In the genomic region with DNA sequence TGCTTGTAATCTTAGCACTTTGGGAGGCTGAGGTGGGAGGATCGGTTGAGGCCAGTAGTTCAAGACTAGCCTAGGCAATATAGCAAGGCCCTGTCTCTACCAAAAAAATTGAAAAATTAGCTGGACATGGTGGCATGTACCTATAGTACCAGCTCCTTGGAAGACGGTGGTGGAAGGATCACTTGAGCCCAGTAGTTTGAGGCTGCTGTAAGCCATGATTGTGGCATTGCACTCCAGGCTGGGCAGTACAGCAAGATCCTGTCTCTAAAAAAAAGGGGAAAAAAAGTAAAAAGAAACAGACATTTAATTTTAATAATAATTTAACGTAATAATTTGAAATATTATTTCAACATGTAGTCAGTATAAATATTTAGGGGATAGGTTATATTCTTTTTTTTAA, we compare ENCODE assay signal across 18 cellular contexts.
"Had no signal": no experiment of that assay in that cellular context is flagged by ENCODE, and none has a peak within 500 bp of the region (broad histone marks: within the 10 kb centered on the region; RNA-seq: fewer than 3 reads in every experiment).

No MANE protein-coding gene starts in this region.

- H3K4me3 Mint-ChIP-seq: naive thymus-derived CD8-positive, alpha-beta T cell; stimulated activated naive B cell treated with anti-CD40 and anti-IgM and Interleukin-4, amounts not matched to agents 10 μg/mL and 1 μg/mL and 100 μg/mL, for 72 hours; stimulated activated naive CD8-positive, alpha-beta T cell treated with anti-CD3 and anti-CD28 coated beads, Interleukin-15, amount 100 ng/mL, for 72 hours had no signal

- H3K27ac ChIP-seq: coronary artery, heart left ventricle, psoas muscle, upper lobe of left lung, uterus had no signal

- H3K27ac Mint-ChIP-seq: stimulated activated naive B cell treated with anti-CD40 and anti-IgM and Interleukin-4, amounts not matched to agents 10 μg/mL and 1 μg/mL and 100 μg/mL, for 72 hours; stimulated activated naive CD8-positive, alpha-beta T cell treated with anti-CD3 and anti-CD28 coated beads, Interleukin-15, amount 100 ng/mL, for 72 hours had no signal

- H3K27me3 Mint-ChIP-seq: naive thymus-derived CD8-positive, alpha-beta T cell; stimulated activated naive B cell treated with anti-CD40 and anti-IgM and Interleukin-4, amounts not matched to agents 10 μg/mL and 1 μg/mL and 100 μg/mL, for 72 hours; stimulated activated naive CD8-positive, alpha-beta T cell treated with anti-CD3 and anti-CD28 coated beads, Interleukin-15, amount 100 ng/mL, for 72 hours had no signal

- DNase-seq: effector CD8-positive, alpha-beta T cell; heart left ventricle; mammary epithelial cell; mucosa of descending colon; naive thymus-derived CD8-positive, alpha-beta T cell; occipital lobe; psoas muscle; retina; stimulated activated CD4-positive, alpha-beta T cell treated with anti-CD3 and anti-CD28 coated beads, Interleukin-2, amount 100 ng/mL, for 24 hours; stimulated activated CD4-positive, alpha-beta T cell treated with anti-CD3 and anti-CD28 coated beads, Interleukin-4, amount 100 ng/mL, for 4 hours; stimulated activated naive B cell treated with anti-CD40 and anti-IgM and Interleukin-4, amounts not matched to agents 10 μg/mL and 1 μg/mL and 100 μg/mL, for 72 hours; stimulated activated naive CD8-positive, alpha-beta T cell treated with anti-CD3 and anti-CD28 coated beads, Interleukin-15, amount 100 ng/mL, for 72 hours; upper lobe of left lung; uterus had no signal

- ATAC-seq: esophagus mucosa; heart left ventricle; left lobe of liver; mucosa of descending colon; naive thymus-derived CD8-positive, alpha-beta T cell; psoas muscle; sciatic nerve; stimulated activated naive B cell treated with anti-CD40 and anti-IgM and Interleukin-4, amounts not matched to agents 10 μg/mL and 1 μg/mL and 100 μg/mL, for 72 hours; stimulated activated naive CD8-positive, alpha-beta T cell treated with anti-CD3 and anti-CD28 coated beads, Interleukin-15, amount 100 ng/mL, for 72 hours had no signal

- H3K9me3 Mint-ChIP-seq: naive thymus-derived CD8-positive, alpha-beta T cell; stimulated activated naive B cell treated with anti-CD40 and anti-IgM and Interleukin-4, amounts not matched to agents 10 μg/mL and 1 μg/mL and 100 μg/mL, for 72 hours; stimulated activated naive CD8-positive, alpha-beta T cell treated with anti-CD3 and anti-CD28 coated beads, Interleukin-15, amount 100 ng/mL, for 72 hours had no signal
